ENCODE assay signal across 1 cellular context in the genomic region with DNA sequence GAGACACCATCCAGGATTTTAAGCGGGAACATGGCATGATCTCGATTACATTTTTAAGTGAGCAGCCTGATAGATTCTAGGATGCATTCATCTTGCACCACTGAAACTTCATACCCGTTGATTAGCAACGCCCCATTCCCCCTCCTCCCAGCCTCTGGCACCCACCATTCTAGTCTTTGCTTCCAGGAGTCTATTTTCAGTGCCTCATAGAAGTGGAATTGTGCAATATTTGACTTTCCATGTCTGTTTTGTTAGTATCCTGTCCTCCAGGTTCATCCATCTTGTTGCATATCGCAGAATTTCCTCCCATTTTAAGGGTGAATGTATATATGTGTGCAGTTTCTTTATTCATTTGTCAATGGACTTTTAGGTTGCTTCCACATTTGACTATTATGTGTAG.
TF ChIP-seq lines count a peak whose summit lies in the region.

No MANE protein-coding gene starts in this region.

TF ChIP-seq in HepG2, 621 proteins besides CTCF, POLR2A, EP300 and RAD21 (continued from another document):
- TF ChIP-seq, protein P1, sequence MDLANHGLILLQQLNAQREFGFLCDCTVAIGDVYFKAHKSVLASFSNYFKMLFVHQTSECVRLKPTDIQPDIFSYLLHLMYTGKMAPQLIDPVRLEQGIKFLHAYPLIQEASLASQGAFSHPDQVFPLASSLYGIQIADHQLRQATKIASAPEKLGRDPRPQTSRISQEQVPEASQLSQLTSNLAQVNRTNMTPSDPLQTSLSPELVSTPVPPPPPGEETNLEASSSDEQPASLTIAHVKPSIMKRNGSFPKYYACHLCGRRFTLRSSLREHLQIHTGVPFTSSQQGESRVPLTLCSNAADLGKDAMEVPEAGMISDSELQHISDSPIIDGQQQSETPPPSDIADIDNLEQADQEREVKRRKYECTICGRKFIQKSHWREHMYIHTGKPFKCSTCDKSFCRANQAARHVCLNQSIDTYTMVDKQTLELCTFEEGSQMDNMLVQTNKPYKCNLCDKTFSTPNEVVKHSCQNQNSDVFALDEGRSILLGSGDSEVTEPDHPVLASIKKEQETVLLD (CRISPR knock-in tag; IDR thresholded peaks at IDR 0.05; ENCODE audit: low read depth) = no peak
